Comparison of ENCODE assay signal across 8 cellular contexts in the genomic region with DNA sequence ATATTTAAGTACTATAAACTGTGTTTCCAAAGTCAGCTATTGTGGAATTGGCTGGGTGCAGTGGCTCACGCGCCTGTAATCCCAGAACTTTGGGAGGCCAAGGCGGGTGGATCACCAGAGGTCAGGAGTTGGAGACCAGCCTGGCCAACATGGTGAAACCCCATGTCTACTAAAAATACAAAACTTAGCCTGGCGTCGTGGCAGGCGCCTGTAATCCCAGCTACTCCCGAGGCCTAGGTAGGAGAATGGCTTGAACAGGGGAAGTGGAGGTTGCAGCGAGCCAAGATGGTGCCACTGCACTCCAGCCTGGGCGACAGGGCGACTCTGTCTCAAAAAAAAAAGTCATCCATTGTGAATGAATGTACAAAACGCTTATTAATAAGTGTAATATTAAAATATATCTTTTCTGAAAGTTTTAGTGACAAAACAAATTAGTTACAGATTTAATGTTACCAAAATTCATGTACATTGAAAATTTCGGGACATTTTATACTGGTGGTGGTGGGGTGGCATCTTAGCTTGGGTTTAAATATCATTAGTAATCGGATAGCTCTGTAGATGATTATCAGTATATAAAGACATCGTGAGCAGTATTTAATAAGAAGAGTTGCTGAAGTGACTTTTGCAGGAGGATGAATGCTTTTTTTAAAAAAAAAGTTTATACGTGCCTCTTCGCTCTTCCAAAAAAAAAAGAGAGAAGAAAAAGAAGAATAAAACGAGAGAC. TPM values are rescaled to one million over a fixed set of nuclear protein-coding genes. Genes with fewer than 3 reads are reported as not detected.
DNase-seq lines count a peak whose midpoint lies in the region; ATAC-seq, FAIRE-seq and TF ChIP-seq lines count a peak whose summit lies in the region.

No MANE protein-coding gene starts in this region.

- peaks cover 27 to 29% (median 27%) of the 10 kb centered on the region in 3 donors for H3K4me1 Mint-ChIP-seq in naive B cell

- CTCF ChIA-PET in mammary epithelial cell (lab: Charles Lee; ENCODE audit: low non-redundant PET) = interaction anchor here (0.7 kb wide), 1 partner anchor 710 kb away, joined by 4 read pairs; no protein-coding TSS in a partner anchor

- peaks cover 11% of the 10 kb centered on the region for H3K4me1 ChIP-seq in mammary epithelial cell (ENCODE audit: insufficient read depth, low read length)

- peak overlapping the region; percentile 90 to 98 (median 97) for H3K27ac Mint-ChIP-seq in naive B cell

- peaks cover 95% of the 10 kb centered on the region for H3K79me2 ChIP-seq in mammary epithelial cell (ENCODE audit: insufficient read depth, low read length)

- no peaks in the 10 kb centered on the region for H3K9me3 Mint-ChIP-seq in naive B cell

- H3K36me3 ChIP-seq in mammary epithelial cell (ENCODE audit: insufficient read depth, low read length) = peaks cover 17% of the 10 kb centered on the region

- peak overlapping the region; percentile 90 for H2AFZ ChIP-seq in mammary epithelial cell (ENCODE audit: low read depth, low read length)

- H3K9me3 ChIP-seq in mammary epithelial cell (replicated peaks; ENCODE audit: insufficient read depth, low read length) = no peaks in the 10 kb centered on the region

- peak overlapping the region; percentile 96 for H3K9ac ChIP-seq in mammary epithelial cell (ENCODE audit: insufficient read depth, low read length)

- H3K4me2 ChIP-seq in mammary epithelial cell (ENCODE audit: insufficient read depth, low read depth, low read length) = peak overlapping the region; percentile 88

- H3K4me3 ChIP-seq in AG10803 (ENCODE audit: low read length) = peak overlapping the region; percentile 76
- H3K4me3 ChIP-seq in HL-60 (replicated peaks; ENCODE audit: insufficient read depth, low read length) = peak overlapping the region; percentile 71
- H3K4me3 ChIP-seq in mammary epithelial cell (replicated peaks in 1 of 3; ENCODE audit: insufficient read depth in 1 of 3, low read depth in 2 of 3, low read length in 3 of 3) = peak overlapping the region; percentile 65 to 99 (median 80)

- TSS peak; percentile 66 for BruUV-seq in mammary epithelial cell (replicated peaks; lab: Mats Ljungman, UMichigan)

- H3K36me3 Mint-ChIP-seq in naive B cell = no peaks in the 10 kb centered on the region

- DNase-seq in AG10803 (ENCODE audit: low read depth) (no peak), HL-60 (ENCODE audit: low read depth in 1 of 2, low spot score in 1 of 2) (peak in 1 of 2 experiments; percentile 15), mammary epithelial cell (no peak), naive B cell (no peak), AML-193 (lab: John Stamatoyannopoulos, UW) (no peak), RCC 7860 (ENCODE audit: low spot score) (no peak), occipital lobe (lab: John Stamatoyannopoulos, UW) (no peak)

- H4K20me1 ChIP-seq in mammary epithelial cell (ENCODE audit: insufficient read depth, low read length) = no peaks in the 10 kb centered on the region

- intact Hi-C loops in mammary epithelial cell (cut with micrococcal nuclease) = loop anchor here (1.0 to 10.0 kb wide), 5 partner anchors 15 to 194 kb away; a partner anchor contains a TSS

- dilution Hi-C loops in mammary epithelial cell (cut with HindIII; ENCODE audit: low sequenced_read_pairs) = no loop called here

- H3K27me3 ChIP-seq in HL-60 (ENCODE audit: insufficient read depth, poor library complexity, severe bottlenecking) (no peaks in the 10 kb centered on the region), mammary epithelial cell (ENCODE audit: insufficient read depth, low read length) (no peaks in the 10 kb centered on the region)

- no peak for TF ChIP-seq CTCF in AG10803 (conservative IDR thresholded peaks at IDR 0.05; ENCODE audit: low read length)
- TF ChIP-seq CTCF in HL-60 (IDR thresholded peaks at IDR 0.05; ENCODE audit: insufficient read depth, low read length) = no peak
- TF ChIP-seq CTCF in mammary epithelial cell (conservative IDR thresholded peaks at IDR 0.05 in 1 of 2, IDR thresholded peaks at IDR 0.05 in 1 of 2; ENCODE audit: extremely low read depth in 1 of 2, insufficient read depth in 1 of 2, low read depth in 1 of 2, low read length in 2 of 2) = no peak

- WGBS in mammary epithelial cell (ENCODE audit: low coverage, missing lambda C conversion rate) = 52% methylated on average over 16 of the region's 17 CpGs

- ATAC-seq in GM19395 (IDR thresholded peaks at IDR 0.05; ENCODE audit: unreplicated experiment) (peak; percentile 16), naive B cell (ENCODE audit: low read depth in 2 of 2) (no peak)

- peak overlapping the region; percentile 82 to 95 (median 90) for H3K4me3 Mint-ChIP-seq in naive B cell

- in situ Hi-C loops in mammary epithelial cell (cut with MboI; ENCODE audit: low sequenced_read_pairs in 2 of 2) = no loop called here

- H3K27me3 Mint-ChIP-seq in naive B cell = no peaks in the 10 kb centered on the region

- no peak for FAIRE-seq in RCC 7860 (lab: Jason Lieb, UNC)

- H3K27ac ChIP-seq in HL-60 (replicated peaks) (peak overlapping the region; percentile 93), mammary epithelial cell (ENCODE audit: insufficient read depth, low read depth, low read length) (peak overlapping the region; percentile 90)

RNA-seq across cellular contexts. Expression of a gene that starts 0.5 kb away (rescaled TPM):
- 100 to 1,000 TPM in 1 of 2 donors, 10 to 100 TPM in 1; 95.0 to 141 TPM for total RNA-seq in mammary epithelial cell
- 116 TPM for polyA plus RNA-seq in mammary epithelial cell
- polyA minus RNA-seq in mammary epithelial cell = 57.2 TPM
- 10 to 100 TPM; 56.2 to 95.3 (median 78.1) TPM for polyA plus RNA-seq in naive B cell (ENCODE audit: low read depth in 6 of 6)
- 212 TPM for total RNA-seq in occipital lobe

RNA-seq across cellular contexts. Expression of a gene that starts 15.3 kb away (rescaled TPM):
- total RNA-seq in mammary epithelial cell (10 to 100 TPM; 18.2 to 20.7 TPM), occipital lobe (97.8 TPM)
- polyA plus RNA-seq in mammary epithelial cell (9.8 TPM), naive B cell (ENCODE audit: low read depth in 6 of 6) (1 to 10 TPM; 4.4 to 9.0 (median 6.4) TPM)
- polyA minus RNA-seq in mammary epithelial cell = 7.4 TPM
